In the genomic region with DNA sequence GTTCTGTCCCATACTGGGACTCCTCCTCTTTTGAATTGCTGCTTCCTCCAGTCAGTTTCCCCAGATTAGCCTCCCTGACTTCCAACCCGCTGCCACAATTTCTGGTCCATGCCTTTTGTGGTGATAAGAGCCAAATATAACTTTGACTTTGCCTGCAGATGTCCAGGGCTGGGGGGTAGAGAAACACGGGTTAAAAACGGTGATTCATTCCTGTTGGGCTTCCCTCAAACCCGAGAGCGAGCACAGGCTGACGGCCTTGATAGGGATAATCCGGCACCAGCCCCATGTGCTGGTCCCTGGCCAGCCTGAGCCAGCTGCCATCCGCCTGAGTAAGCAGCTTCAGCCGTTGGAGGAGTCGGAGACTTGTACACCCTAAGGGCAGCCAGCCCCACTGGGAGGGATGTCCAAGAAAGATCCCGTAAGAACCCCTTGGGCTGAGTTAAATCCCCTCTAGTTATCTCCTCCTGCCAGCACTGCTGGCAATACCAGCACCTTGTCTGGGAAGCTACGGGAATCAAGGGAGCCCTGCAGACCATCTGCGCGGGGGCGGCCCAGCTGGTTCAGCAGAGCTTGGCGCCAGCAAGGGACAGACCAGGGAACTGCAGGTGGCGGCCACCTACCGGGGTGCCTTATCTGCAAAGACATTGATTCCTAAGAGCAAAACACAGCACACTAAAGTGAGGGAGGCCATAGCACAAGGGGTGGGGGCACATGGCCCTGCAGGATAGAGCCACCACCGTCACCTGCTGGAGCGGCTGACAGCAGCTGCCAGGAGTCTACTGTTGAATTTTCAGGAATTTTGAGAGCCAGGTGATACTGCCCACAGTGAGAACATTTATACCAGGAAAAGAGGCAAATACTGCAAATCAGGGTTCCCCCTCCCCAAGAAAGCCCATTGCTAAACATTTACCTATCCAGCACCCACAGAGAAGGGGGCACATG, we compare ENCODE assay signal across 9 cellular contexts. TPM values are rescaled to one million over a fixed set of nuclear protein-coding genes. Genes with fewer than 3 reads are reported as not detected.
DNase-seq lines count a peak whose midpoint lies in the region; FAIRE-seq and TF ChIP-seq lines count a peak whose summit lies in the region.
"Had no signal": no experiment of that assay in that cellular context is flagged by ENCODE, and none has a peak within 500 bp of the region (broad histone marks: within the 10 kb centered on the region; RNA-seq: fewer than 3 reads in every experiment).

No MANE protein-coding gene starts in this region.

- no peak overlapping the region for H3K9ac ChIP-seq in endothelial cell of umbilical vein (replicated peaks; ENCODE audit: extremely low read depth, insufficient read depth, low read length)

- peak overlapping the region; percentile 95 for H3K27ac ChIP-seq in RWPE1
- H3K27ac ChIP-seq in endothelial cell of umbilical vein (ENCODE audit: insufficient read depth, low read depth, low read length), result no peak overlapping the region
- peak overlapping the region; percentile 79 for H3K27ac ChIP-seq in mesodermal cell (ENCODE audit: low read depth, low read length, severe bottlenecking)

- H3K9me3 ChIP-seq in endothelial cell of umbilical vein (replicated peaks; ENCODE audit: control insufficient read depth, insufficient read depth, low read length) (no peaks in the 10 kb centered on the region), mesodermal cell (ENCODE audit: control insufficient read depth, low read length) (no peaks in the 10 kb centered on the region)

- DNase-seq in D341Med (ENCODE audit: low spot score) (peak; percentile 91), HS-5 (ENCODE audit: low read depth) (peak; percentile 90), RWPE1 (ENCODE audit: low spot score) (peak; percentile 93), endothelial cell of umbilical vein (ENCODE audit: low read depth, low spot score) (peak; percentile 81), ureter (ENCODE audit: low spot score) (peak; percentile 82), KG1 (lab: John Stamatoyannopoulos, UW) (no peak), LoVo (ENCODE audit: low spot score) (no peak)

- BruUV-seq in endothelial cell of umbilical vein (replicated peaks; lab: Mats Ljungman, UMichigan), result no TSS peak

- intact Hi-C loops in endothelial cell of umbilical vein (cut with micrococcal nuclease), result loop anchor here (2.0 to 5.0 kb wide), 3 partner anchors 38 to 228 kb away; no protein-coding TSS in a partner anchor

- POLR2A ChIA-PET in RWPE1 (lab: Yijun Ruan, JAX; ENCODE audit: low non-redundant PET) (interaction anchor here (0.5 kb wide), 1 partner anchor 419 kb away, joined by 3 read pairs; no protein-coding TSS in a partner anchor), endothelial cell of umbilical vein (lab: Charles Lee) (no interaction called here)

- WGBS in mesodermal cell (ENCODE audit: insufficient coverage in 2 of 2), 2 experiments, result 41 to 48% methylated on average over 15 to 16 of the region's 20 CpGs

- no peaks in the 10 kb centered on the region for H3K36me3 ChIP-seq in endothelial cell of umbilical vein (ENCODE audit: control insufficient read depth in 2 of 2, extremely low read depth in 1 of 2, insufficient read depth in 2 of 2, low read length in 2 of 2)
- peaks cover 5% of the 10 kb centered on the region for H3K36me3 ChIP-seq in mesodermal cell (ENCODE audit: control insufficient read depth, insufficient read depth, low read length)

- H3K9me1 ChIP-seq in endothelial cell of umbilical vein (replicated peaks; ENCODE audit: control insufficient read depth, extremely low read depth, insufficient read depth, low read length), result no peaks in the 10 kb centered on the region

- H3K27me3 ChIP-seq in endothelial cell of umbilical vein (ENCODE audit: control insufficient read depth in 2 of 2, insufficient read depth in 2 of 2, low read length in 2 of 2), result peaks cover 42 to 48% of the 10 kb centered on the region in 2 experiments

- H3K4me3 ChIP-seq in endothelial cell of umbilical vein (replicated peaks in 1 of 3; ENCODE audit: insufficient read depth in 1 of 3, low read depth in 1 of 3, low read length in 3 of 3) (no peak overlapping the region), mesodermal cell (ENCODE audit: extremely low read depth, insufficient read depth, low read length, poor library complexity, severe bottlenecking) (no peak overlapping the region)

- H4K20me1 ChIP-seq in endothelial cell of umbilical vein (replicated peaks; ENCODE audit: control insufficient read depth, extremely low read depth, insufficient read depth, low read length), result no peaks in the 10 kb centered on the region

- TF ChIP-seq POLR2A in endothelial cell of umbilical vein (IDR thresholded peaks at IDR 0.05; ENCODE audit: low read depth, low read length), result no peak

- dilution Hi-C loops in endothelial cell of umbilical vein (cut with MboI; ENCODE audit: extremely low pct_ligation_motif_present, low sequenced_read_pairs), result no loop called here

- H3K79me2 ChIP-seq in endothelial cell of umbilical vein (ENCODE audit: control insufficient read depth, insufficient read depth, low read length), result no peaks in the 10 kb centered on the region

- FAIRE-seq in endothelial cell of umbilical vein (lab: Jason Lieb, UNC), result no peak

- H3K4me2 ChIP-seq in endothelial cell of umbilical vein (ENCODE audit: insufficient read depth, low read length), result peak overlapping the region; percentile 6

- H3K4me1 ChIP-seq in endothelial cell of umbilical vein (ENCODE audit: control insufficient read depth, extremely low read depth, insufficient read depth, low read length), result peaks cover 16% of the 10 kb centered on the region
- peaks cover 52% of the 10 kb centered on the region for H3K4me1 ChIP-seq in mesodermal cell (ENCODE audit: control insufficient read depth, insufficient read depth, low read length, poor library complexity, severe bottlenecking)

- CTCF ChIA-PET in RWPE1 (lab: Yijun Ruan, JAX) (interaction anchor here (0.7 to 1.6 kb wide), 5 partner anchors 8 to 107 kb away, joined by 3 to 4 read pairs (median 3); no protein-coding TSS in a partner anchor), endothelial cell of umbilical vein (lab: Charles Lee) (interaction anchor here (1.0 to 2.3 kb wide), 8 partner anchors 8 to 227 kb away, joined by 4 to 15 read pairs (median 5); a partner anchor contains a TSS)

- no peak overlapping the region for H2AFZ ChIP-seq in endothelial cell of umbilical vein (ENCODE audit: low read depth, low read length)

- peak; percentile 78 for TF ChIP-seq CTCF in RWPE1 (conservative IDR thresholded peaks at IDR 0.05; ENCODE audit: low read depth)
- peak in 1 of 2 donors; percentile 14 for TF ChIP-seq CTCF in endothelial cell of umbilical vein (IDR thresholded peaks at IDR 0.05; ENCODE audit: extremely low read depth in 1 of 2, insufficient read depth in 1 of 2, low read depth in 1 of 2, low read length in 2 of 2)

TF ChIP-seq in endothelial cell of umbilical vein, 7 proteins besides CTCF, POLR2A, EP300 and RAD21:
- TF ChIP-seq FOS (IDR thresholded peaks at IDR 0.05; ENCODE audit: borderline replicate concordance, insufficient read depth, low read length) (no peak), MYC (IDR thresholded peaks at IDR 0.05; ENCODE audit: low read depth, low read length) (no peak), MAX (IDR thresholded peaks at IDR 0.05; ENCODE audit: insufficient read depth, insufficient read length) (no peak), GATA2 (IDR thresholded peaks at IDR 0.05; ENCODE audit: insufficient read depth, insufficient read length, low read depth, low read length) (no peak), POLR2AphosphoS5 (IDR thresholded peaks at IDR 0.05; ENCODE audit: insufficient read depth, low read depth, low read length) (no peak), JUN (IDR thresholded peaks at IDR 0.05; ENCODE audit: borderline replicate concordance, insufficient read depth, insufficient read length, low read depth) (no peak), EZH2 (IDR thresholded peaks at IDR 0.05; ENCODE audit: borderline replicate concordance, low read depth, low read length, severe bottlenecking) (no peak)

RNA-seq across cellular contexts. Expression of gene CSPG4, which starts 18.1 kb away (rescaled TPM):
- total RNA-seq in endothelial cell of umbilical vein (not detected in 2 replicates), ureter (31.0 TPM)
- not detected in 2 replicates for polyA plus RNA-seq in endothelial cell of umbilical vein
- polyA plus RNA-seq in endothelial cell of umbilical vein (2011; cell fraction: cytosol; rRNA removed), result not detected in 2 replicates
- not detected in 2 replicates for polyA plus RNA-seq in endothelial cell of umbilical vein (2011; cell fraction: nucleus; rRNA removed)
- polyA plus RNA-seq in endothelial cell of umbilical vein (2012), result 0.04 TPM in 1 of 2 replicates, not detected in the other
- polyA minus RNA-seq in endothelial cell of umbilical vein, result not detected in 2 replicates
- polyA minus RNA-seq in endothelial cell of umbilical vein (2011; cell fraction: cytosol; rRNA and poly(A)+ RNA removed), result 16.2 TPM
- polyA minus RNA-seq in endothelial cell of umbilical vein (2011; cell fraction: nucleus; rRNA and poly(A)+ RNA removed), result 0.10 TPM in 1 of 2 replicates, not detected in the other
- polyA plus RNA-seq in mesodermal cell (2013, experiment 1 of 2), result 39.4 TPM
- 33.6 TPM for polyA plus RNA-seq in mesodermal cell (2013, experiment 2 of 2)
- total RNA-seq: T-helper 1 cell treated with Interleukin-12 subunit alpha and Interleukin-12 subunit beta and Interleukin-4 antibody, amounts not matched to agents 30 ng/mL and 1 ng/mL, for 36 hours had no signal

RNA-seq across cellular contexts. Expression of gene SNX33, which starts 46.8 kb away (rescaled TPM):
- total RNA-seq in endothelial cell of umbilical vein (10.6 and 12.6 TPM in 2 replicates), ureter (34.2 TPM)
- polyA plus RNA-seq in endothelial cell of umbilical vein, result 7.9 and 9.7 TPM in 2 replicates
- polyA plus RNA-seq in endothelial cell of umbilical vein (2011; cell fraction: cytosol; rRNA removed), result 7.6 and 8.1 TPM in 2 replicates
- 12.6 and 13.7 TPM in 2 replicates for polyA plus RNA-seq in endothelial cell of umbilical vein (2011; cell fraction: nucleus; rRNA removed)
- 8.2 and 10.6 TPM in 2 replicates for polyA plus RNA-seq in endothelial cell of umbilical vein (2012)
- polyA minus RNA-seq in endothelial cell of umbilical vein, result 15.7 and 18.5 TPM in 2 replicates
- 9.4 TPM for polyA minus RNA-seq in endothelial cell of umbilical vein (2011; cell fraction: cytosol; rRNA and poly(A)+ RNA removed)
- polyA minus RNA-seq in endothelial cell of umbilical vein (2011; cell fraction: nucleus; rRNA and poly(A)+ RNA removed), result 8.1 and 12.2 TPM in 2 replicates
- 18.2 TPM for polyA plus RNA-seq in mesodermal cell (2013, experiment 1 of 2)
- 15.0 TPM for polyA plus RNA-seq in mesodermal cell (2013, experiment 2 of 2)

RNA-seq across cellular contexts. Expression of gene IMP3, which starts 54.5 kb away (rescaled TPM):
- total RNA-seq in endothelial cell of umbilical vein (35.5 and 41.3 TPM in 2 replicates), ureter (63.9 TPM)
- polyA plus RNA-seq in endothelial cell of umbilical vein, result 64.0 and 74.4 TPM in 2 replicates
- polyA plus RNA-seq in endothelial cell of umbilical vein (2011; cell fraction: cytosol; rRNA removed), result 38.1 and 38.8 TPM in 2 replicates
- polyA plus RNA-seq in endothelial cell of umbilical vein (2011; cell fraction: nucleus; rRNA removed), result 15.5 and 17.6 TPM in 2 replicates
- polyA plus RNA-seq in endothelial cell of umbilical vein (2012), result 25.5 and 32.4 TPM in 2 replicates
- 11.1 and 14.6 TPM in 2 replicates for polyA minus RNA-seq in endothelial cell of umbilical vein
- polyA minus RNA-seq in endothelial cell of umbilical vein (2011; cell fraction: cytosol; rRNA and poly(A)+ RNA removed), result 71.5 TPM
- 6.0 and 9.5 TPM in 2 replicates for polyA minus RNA-seq in endothelial cell of umbilical vein (2011; cell fraction: nucleus; rRNA and poly(A)+ RNA removed)
- polyA plus RNA-seq in mesodermal cell (2013, experiment 1 of 2), result 26.5 TPM
- polyA plus RNA-seq in mesodermal cell (2013, experiment 2 of 2), result 24.9 TPM

Comparison
In these comparisons a context has a peak if more than half of its experiments do, and no peak if none do; other contexts are left out.
1. DNase-seq: peak in D341Med (single experiment), HS-5 (single experiment), RWPE1 (single experiment), endothelial cell of umbilical vein (single experiment) and ureter (single experiment); none in KG1 (single experiment) and LoVo (single experiment).
2. RNA of gene CSPG4, which starts 18.1 kb away (total RNA-seq): 31.0 TPM in ureter (single experiment); not detected in endothelial cell of umbilical vein; every median in the first group is over 10 times any median in the second.